22 cellular contexts compared by ENCODE assay signal in genomic region chr7:133052357-133052756, GRCh38. TPM values are rescaled to one million over a fixed set of nuclear protein-coding genes. Genes with fewer than 3 reads are reported as not detected.
DNase-seq lines count a peak whose midpoint lies in the region; ATAC-seq, FAIRE-seq and TF ChIP-seq lines count a peak whose summit lies in the region.
"Had no signal": no experiment of that assay in that cellular context is flagged by ENCODE, and none has a peak within 500 bp of the region (broad histone marks: within the 10 kb centered on the region; RNA-seq: fewer than 3 reads in every experiment).

No MANE protein-coding gene starts in this region.

- no peaks in the 10 kb centered on the region for H3K36me3 ChIP-seq in ACC112 (ENCODE audit: insufficient read depth, low read length)
- H3K36me3 ChIP-seq in mesenchymal stem cell (ENCODE audit: control insufficient read depth in 1 of 2, insufficient read depth in 2 of 2, low read depth in 1 of 2, low read length in 2 of 2): no peaks in the 10 kb centered on the region
- H3K36me3 ChIP-seq in pancreas: no peaks in the 10 kb centered on the region
- H3K36me3 ChIP-seq: cardiac muscle cell had no signal

- H3K79me1 ChIP-seq in mesenchymal stem cell (replicated peaks; ENCODE audit: low read length, poor library complexity, severe bottlenecking): peaks cover 15% of the 10 kb centered on the region

- H3K79me2 ChIP-seq in ACC112 (ENCODE audit: control insufficient read depth, insufficient read depth, low read length, unreplicated experiment): peaks cover 66% of the 10 kb centered on the region

- no peak overlapping the region for H4K91ac ChIP-seq in mesenchymal stem cell (ENCODE audit: low read length)

- WGBS in mesenchymal stem cell: no CpG with 5 or more reads among the region's 1 CpG
- WGBS in pancreas, 2 donors: 83 to 88% methylated on average over 1 of the region's 1 CpG

- H3K18ac ChIP-seq in mesenchymal stem cell (ENCODE audit: low read depth in 1 of 2, low read length in 2 of 2): no peak overlapping the region

- no peak for FAIRE-seq in pancreas (lab: Jason Lieb, UNC)
- FAIRE-seq: GM18507 had no signal

- H3K9me3 ChIP-seq in mesenchymal stem cell (ENCODE audit: control insufficient read depth, low read length): no peaks in the 10 kb centered on the region
- no peaks in the 10 kb centered on the region for H3K9me3 ChIP-seq in pancreas
- H3K9me3 ChIP-seq: mucosa of descending colon had no signal

- no peak overlapping the region for H4K8ac ChIP-seq in mesenchymal stem cell (ENCODE audit: low read length)

- H2BK5ac ChIP-seq in mesenchymal stem cell (ENCODE audit: low read depth, low read length, poor library complexity, severe bottlenecking): no peak overlapping the region

- no peak overlapping the region for H2BK120ac ChIP-seq in mesenchymal stem cell (ENCODE audit: low read depth, low read length)

- no peak overlapping the region for H2BK12ac ChIP-seq in mesenchymal stem cell (ENCODE audit: low read length in 2 of 2)

- H3K4me3 ChIP-seq in ACC112 (ENCODE audit: low read depth, low read length) (no peak overlapping the region), mesenchymal stem cell (ENCODE audit: insufficient read depth in 1 of 2, low read depth in 1 of 2, low read length in 2 of 2) (peak overlapping the region in 1 of 2 experiments; percentile 58), pancreas (no peak overlapping the region)
- H3K4me3 ChIP-seq: cardiac muscle cell, mucosa of descending colon had no signal

- H3K14ac ChIP-seq in mesenchymal stem cell (ENCODE audit: low read length in 2 of 2): no peak overlapping the region

- no peak overlapping the region for H3K23ac ChIP-seq in mesenchymal stem cell (ENCODE audit: low read length in 2 of 2)

- H3K4me1 ChIP-seq in ACC112 (ENCODE audit: control insufficient read depth, insufficient read depth, low read length, unreplicated experiment) (peaks cover 34% of the 10 kb centered on the region), mesenchymal stem cell (ENCODE audit: control insufficient read depth, insufficient read depth, low read depth, low read length) (peaks cover 4% of the 10 kb centered on the region), pancreas (peaks cover 12 to 19% (median 16%) of the 10 kb centered on the region in 3 donors)

- H3K4me2 ChIP-seq in mesenchymal stem cell (ENCODE audit: low read length, poor library complexity, severe bottlenecking): no peak overlapping the region

- H2BK15ac ChIP-seq in mesenchymal stem cell (ENCODE audit: low read depth, poor library complexity, severe bottlenecking): no peak overlapping the region

- no peak for ATAC-seq in pancreas
- ATAC-seq: activated naive CD4-positive, alpha-beta T cell treated with anti-CD3 and anti-CD28 coated beads, Interleukin-2, amount 50 U/mL, for 72 hours; mucosa of descending colon; stimulated activated naive CD8-positive, alpha-beta T cell treated with anti-CD3 and anti-CD28 coated beads, Interleukin-15, Interleukin-2, amounts not matched to agents 100 U/mL and 50 U/mL, for 24 hours had no signal

- peak overlapping the region; percentile 88 for H3K9ac ChIP-seq in mesenchymal stem cell (ENCODE audit: low read length)

- DNase-seq in GM04503 (ENCODE audit: low read depth) (peak; percentile 3), astrocyte of the hippocampus (ENCODE audit: low read depth, low spot score) (peak; percentile 45), mesenchymal stem cell (peak; percentile 10), iPS-NIHi11 (ENCODE audit: low spot score) (no peak), NCI-H226 (no peak), pancreas (no peak)
- no peak for DNase-seq in stimulated activated CD8-positive, alpha-beta memory T cell treated with anti-CD3 and anti-CD28 coated beads, Interleukin-4, amount 100 ng/mL, for 48 hours
- DNase-seq: activated CD4-positive, alpha-beta memory T cell treated with anti-CD3 and anti-CD28 coated beads, Interleukin-2, amount 10 ng/mL, durations not matched to agents 7 days and 5 days; activated T-cell treated with anti-CD3 and anti-CD28 coated beads, Interleukin-2, amount 50 U/mL, for 24 hours; DMS79 treated with DMSO at 0.1 percent for 48 hours; effector CD4-positive, alpha-beta T cell; H7; hippocampal formation; mucosa of descending colon; NCI-H2029; NCI-H510A; retina; stimulated activated naive CD8-positive, alpha-beta T cell treated with anti-CD3 and anti-CD28 coated beads, Interleukin-15, Interleukin-2, amounts not matched to agents 100 U/mL and 50 U/mL, for 24 hours had no signal

- no peak for TF ChIP-seq CTCF in pancreas (IDR thresholded peaks at IDR 0.05)

- intact Hi-C loops in pancreas (cut with DNase I): no loop called here

- H3K27me3 ChIP-seq in ACC112 (ENCODE audit: insufficient read depth, low read length): no peaks in the 10 kb centered on the region
- H3K27me3 ChIP-seq in mesenchymal stem cell (ENCODE audit: control insufficient read depth in 1 of 2, insufficient read depth in 1 of 2, low read length in 2 of 2): no peaks in the 10 kb centered on the region
- no peaks in the 10 kb centered on the region for H3K27me3 ChIP-seq in pancreas
- H3K27me3 ChIP-seq: cardiac muscle cell had no signal

- no peak overlapping the region for H3K4ac ChIP-seq in mesenchymal stem cell (ENCODE audit: low read depth in 1 of 2, low read length in 2 of 2)

- H3K27ac ChIP-seq in ACC112 (ENCODE audit: low read depth, low read length) (peak overlapping the region; percentile 87), mesenchymal stem cell (ENCODE audit: low read length, poor library complexity, severe bottlenecking) (peak overlapping the region; percentile 95), pancreas (no peak overlapping the region)
- H3K27ac ChIP-seq: cardiac muscle cell had no signal

- H2AK5ac ChIP-seq in mesenchymal stem cell (ENCODE audit: low read length, severe bottlenecking): peak overlapping the region; percentile 83

- H2AFZ ChIP-seq in ACC112 (ENCODE audit: low read length, unreplicated experiment) (no peak overlapping the region), mesenchymal stem cell (ENCODE audit: low read depth, low read length) (no peak overlapping the region)

RNA-seq across cellular contexts. Expression of gene CHCHD3, which starts 29.5 kb away (rescaled TPM):
- 67.6 TPM for polyA plus RNA-seq in mesenchymal stem cell (2013, experiment 1 of 2)
- polyA plus RNA-seq in mesenchymal stem cell (2013, experiment 2 of 2): 68.6 TPM
- 10 to 100 TPM; 14.5 to 23.2 (median 21.5) TPM for total RNA-seq in pancreas
- polyA plus RNA-seq in pancreas: 10 to 100 TPM in 1 of 2 donors, 1 to 10 TPM in 1; 7.9 to 17.4 TPM

Comparison
In these comparisons a context has a peak if more than half of its experiments do, and no peak if none do; other contexts are left out.
1. H3K27ac ChIP-seq: peak in ACC112 (single experiment) and mesenchymal stem cell (single experiment); none in pancreas (0 of 4).
2. DNase-seq: peak in GM04503 (single experiment), astrocyte of the hippocampus (single experiment) and mesenchymal stem cell (single experiment); none in iPS-NIHi11 (single experiment), NCI-H226 (single experiment), stimulated activated CD8-positive, alpha-beta memory T cell treated with anti-CD3 and anti-CD28 coated beads, Interleukin-4, amount 100 ng/mL, for 48 hours (single experiment) and pancreas (0 of 6).